Comparison of ENCODE assay signal across 1 cellular context in genomic region chr22:39215070-39215396, GRCh38.
TF ChIP-seq lines count a peak whose summit lies in the region.

No MANE protein-coding gene starts in this region.

TF ChIP-seq in H1, 55 proteins besides CTCF, POLR2A, EP300 and RAD21:
- TF ChIP-seq BCL11A (IDR thresholded peaks at IDR 0.05; ENCODE audit: low read depth in 2 of 2, low read length in 2 of 2), result no peak
- TF ChIP-seq HDAC2 (IDR thresholded peaks at IDR 0.05; ENCODE audit: borderline replicate concordance in 1 of 2, low read depth in 2 of 2, low read length in 2 of 2), result no peak
- no peak for TF ChIP-seq SRF (IDR thresholded peaks at IDR 0.05; ENCODE audit: low read depth, low read length)
- no peak for TF ChIP-seq KDM5A (IDR thresholded peaks at IDR 0.05; ENCODE audit: low read length)
- no peak for TF ChIP-seq ZNF274 (IDR thresholded peaks at IDR 0.05; ENCODE audit: borderline replicate concordance, extremely low read depth, low read length)
- 0 out of 2 replicates have a peak, but pooled peaks have one; percentile 52 for TF ChIP-seq KDM1A (IDR thresholded peaks at IDR 0.05; ENCODE audit: borderline replicate concordance, low read length)
- TF ChIP-seq EZH2 (IDR thresholded peaks at IDR 0.05; ENCODE audit: low read depth, low read length, severe bottlenecking), result no peak
- no peak for TF ChIP-seq ASH2L (IDR thresholded peaks at IDR 0.05; ENCODE audit: low read length)
- TF ChIP-seq TAF7 (optimal IDR thresholded peaks at IDR 0.05; ENCODE audit: borderline replicate concordance, low read depth, low read length), result no peak
- no peak for TF ChIP-seq CTBP2 (IDR thresholded peaks at IDR 0.05; ENCODE audit: borderline replicate concordance, insufficient read depth, insufficient read length, low read length)
- no peak for TF ChIP-seq SP4 (IDR thresholded peaks at IDR 0.05; ENCODE audit: low read length)
- no peak for TF ChIP-seq NRF1 (IDR thresholded peaks at IDR 0.05; ENCODE audit: low read depth, low read length)
- no peak for TF ChIP-seq JUN (IDR thresholded peaks at IDR 0.05; ENCODE audit: low read depth, low read length)
- TF ChIP-seq E2F6 (IDR thresholded peaks at IDR 0.05), result peak; percentile 15; the same call in 1 of the 2 replicates
- TF ChIP-seq RFX5 (IDR thresholded peaks at IDR 0.05; ENCODE audit: borderline replicate concordance, low read depth, low read length), result no peak
- no peak for TF ChIP-seq SIRT6 (IDR thresholded peaks at IDR 0.05; ENCODE audit: low read length)
- no peak for TF ChIP-seq TBP (IDR thresholded peaks at IDR 0.05; ENCODE audit: low read depth, low read length)
- TF ChIP-seq TCF12 (IDR thresholded peaks at IDR 0.05; ENCODE audit: low read depth, low read length), result peak; percentile 87
- no peak for TF ChIP-seq GTF2F1 (IDR thresholded peaks at IDR 0.05; ENCODE audit: borderline replicate concordance, low read depth, low read length)
- no peak for TF ChIP-seq MAX (IDR thresholded peaks at IDR 0.05)
- no peak for TF ChIP-seq KDM4A (IDR thresholded peaks at IDR 0.05; ENCODE audit: low read depth, low read length, severe bottlenecking)
